ENCODE assay signal across 8 cellular contexts in the genomic region with DNA sequence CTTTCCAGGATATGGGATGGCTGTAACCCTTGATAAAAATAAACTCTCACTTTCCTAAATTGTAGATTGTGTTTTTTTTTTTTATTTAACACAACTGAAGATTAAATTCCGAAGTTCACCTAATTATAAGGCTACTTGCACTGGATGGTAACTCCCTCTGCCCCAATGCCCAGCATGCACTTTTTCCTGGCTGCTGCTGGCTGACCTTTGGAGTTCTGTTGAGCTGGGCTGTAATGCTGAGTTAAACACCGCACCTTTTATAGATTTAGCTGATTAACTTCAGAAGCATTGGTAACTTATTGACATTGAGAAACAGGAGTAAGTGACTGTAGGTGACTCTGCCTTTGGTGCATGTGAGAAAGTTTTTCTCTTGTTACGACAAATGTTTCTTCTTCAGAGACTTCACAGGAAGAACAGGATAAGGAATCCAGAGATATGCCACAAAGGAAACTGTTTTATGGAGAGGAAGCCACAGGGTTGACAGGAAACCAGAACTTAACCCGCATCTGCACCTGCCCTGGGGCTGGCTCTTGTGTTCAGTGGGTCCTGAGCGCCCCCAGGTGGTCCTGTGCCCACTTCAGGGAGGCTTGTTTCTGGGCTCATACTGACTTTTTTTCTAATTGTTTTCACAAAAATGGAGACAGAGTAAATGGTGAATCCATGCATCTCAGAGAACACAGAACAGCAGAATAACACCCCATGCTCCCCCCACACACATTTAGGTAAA.
DNase-seq lines count a peak whose midpoint lies in the region; ATAC-seq, FAIRE-seq and TF ChIP-seq lines count a peak whose summit lies in the region.
"Not testable (repeated sequence)": the region's sequence is repeated elsewhere in the genome, so short reads cannot be mapped to it uniquely, and the experiment has no call there.

No MANE protein-coding gene starts in this region.

- not testable (repeated sequence) for DNase-seq in D721Med (ENCODE audit: insufficient read length, low spot score)
- DNase-seq in Kasumi-1 (lab: John Stamatoyannopoulos, UW) (peak; percentile 92), SW480 (ENCODE audit: low spot score) (peak; percentile 50)
- DNase-seq in activated CD4-positive, alpha-beta T cell treated with anti-CD3 and anti-CD28 coated beads, Interleukin-2, amount 50 U/mL, for 48 hours, result peak; percentile 41 to 43
- peak; percentile 41 for DNase-seq in effector CD8-positive, alpha-beta T cell (lab: John Stamatoyannopoulos, UW)
- DNase-seq in stimulated activated CD4-positive, alpha-beta T cell treated with anti-CD3 and anti-CD28 coated beads, Interleukin-15, amount 100 ng/mL, for 1 hour (ENCODE audit: low read depth in 1 of 2, low spot score in 1 of 2), result peak; percentile 16 to 49
- peak; percentile 7 for DNase-seq in stimulated activated CD8-positive, alpha-beta memory T cell treated with anti-CD3 and anti-CD28 coated beads, Interleukin-7, amount 100 ng/mL, for 24 hours (ENCODE audit: low read depth)

- not testable (repeated sequence) for ATAC-seq in activated T-helper 17 cell treated with anti-CD3 and anti-CD28 coated beads, Interleukin-2, amount 50 U/mL, for 72 hours (replicated peaks)

- not testable (repeated sequence) for H3K4me3 Mint-ChIP-seq in activated T-helper 17 cell treated with anti-CD3 and anti-CD28 coated beads, Interleukin-2, amount 50 U/mL, for 72 hours

- H3K27ac Mint-ChIP-seq in activated T-helper 17 cell treated with anti-CD3 and anti-CD28 coated beads, Interleukin-2, amount 50 U/mL, for 72 hours, result peak overlapping the region; percentile 48

- H3K4me1 Mint-ChIP-seq in activated T-helper 17 cell treated with anti-CD3 and anti-CD28 coated beads, Interleukin-2, amount 50 U/mL, for 72 hours, result not testable (repeated sequence)

- not testable (repeated sequence) for H3K27me3 Mint-ChIP-seq in activated T-helper 17 cell treated with anti-CD3 and anti-CD28 coated beads, Interleukin-2, amount 50 U/mL, for 72 hours

- FAIRE-seq in D721Med (lab: Jason Lieb, UNC), result not testable (repeated sequence)

- TF ChIP-seq CTCF in D721Med (IDR thresholded peaks at IDR 0.05; ENCODE audit: insufficient read depth, missing control alignments), result peak; percentile 13

- not testable (repeated sequence) for H3K36me3 Mint-ChIP-seq in activated T-helper 17 cell treated with anti-CD3 and anti-CD28 coated beads, Interleukin-2, amount 50 U/mL, for 72 hours (ENCODE audit: low read depth)

- not testable (repeated sequence) for H3K9me3 Mint-ChIP-seq in activated T-helper 17 cell treated with anti-CD3 and anti-CD28 coated beads, Interleukin-2, amount 50 U/mL, for 72 hours
